ENCODE assay signal across 9 cellular contexts in genomic region chrX:153158319-153158718, GRCh38. TPM values are rescaled to one million over a fixed set of nuclear protein-coding genes. Genes with fewer than 3 reads are reported as not detected.
"Had no signal": no experiment of that assay in that cellular context is flagged by ENCODE, and none has a peak within 500 bp of the region (broad histone marks: within the 10 kb centered on the region; RNA-seq: fewer than 3 reads in every experiment).

No MANE protein-coding gene starts in this region.

- H3K27ac ChIP-seq: HL-60, KMS-11 had no signal

- H3K4me3 Mint-ChIP-seq: IgD-negative memory B cell had no signal

- H3K27ac Mint-ChIP-seq: IgD-negative memory B cell had no signal

- H3K9me3 Mint-ChIP-seq: IgD-negative memory B cell had no signal

- H3K4me1 Mint-ChIP-seq: IgD-negative memory B cell had no signal

- H3K4me2 ChIP-seq: KMS-11 had no signal

- ATAC-seq: HepG2 had no signal

- H3K36me3 Mint-ChIP-seq: IgD-negative memory B cell had no signal

- DNase-seq: IMR-90, KBM-7, KG1 had no signal

- H3K9ac ChIP-seq: KMS-11 had no signal

- FAIRE-seq: HepG2, HTR-8/SVneo had no signal

RNA-seq across cellular contexts. Expression of gene MAGEA1, which starts 20.8 kb away (rescaled TPM):
- total RNA-seq: HepG2, HT-29, IMR-90 had no signal
- polyA plus RNA-seq: HepG2, IgD-negative memory B cell, IMR-90 had no signal
